In genomic region chr18:45275367-45276113, GRCh38 we compare ENCODE assay signal across 8 cellular contexts.
A peak's percentile ranks its signal among the peaks of the same experiment; 100 is the strongest.
DNase-seq lines count a peak whose midpoint lies in the region; ATAC-seq and TF ChIP-seq lines count a peak whose summit lies in the region.

No MANE protein-coding gene starts in this region.

- POLR2A ChIA-PET in AG04449 (lab: Yijun Ruan, JAX), result no interaction called here

- intact Hi-C loops in posterior vena cava (cut with DNase I), result no loop called here

- CTCF ChIA-PET in AG04449 (lab: Yijun Ruan, JAX), result interaction anchor here (0.6 to 2.2 kb wide), 19 partner anchors 9 to 586 kb away, joined by 3 to 9 read pairs (median 4); no protein-coding TSS in a partner anchor
- CTCF ChIA-PET in activated CD8-positive, alpha-beta memory T cell treated with anti-CD3 and anti-CD28 coated beads, Interleukin-2, amount 10 ng/mL, durations not matched to agents 7 days and 5 days (lab: Charles Lee), result interaction anchor here (0.9 to 2.1 kb wide), 6 partner anchors 9 to 110 kb away, joined by 3 to 5 read pairs (median 4); no protein-coding TSS in a partner anchor

- TF ChIP-seq CTCF in AG04449 (IDR thresholded peaks at IDR 0.05; ENCODE audit: insufficient read depth, low read length, missing control alignments) (peak; percentile 35), GM13976 (IDR thresholded peaks at IDR 0.05; ENCODE audit: borderline replicate concordance, control extremely low read depth, extremely low read depth, insufficient read depth, missing control alignments) (peak; percentile 46)

- H3K9me3 Mint-ChIP-seq in activated CD8-positive, alpha-beta memory T cell treated with anti-CD3 and anti-CD28 coated beads, Interleukin-2, amount 10 ng/mL, durations not matched to agents 7 days and 5 days (ENCODE audit: low read depth), result peaks cover 3% of the 10 kb centered on the region

- no peaks in the 10 kb centered on the region for H3K4me1 Mint-ChIP-seq in activated CD8-positive, alpha-beta memory T cell treated with anti-CD3 and anti-CD28 coated beads, Interleukin-2, amount 10 ng/mL, durations not matched to agents 7 days and 5 days

- no peak overlapping the region for H3K4me3 ChIP-seq in AG04449 (ENCODE audit: low read depth, low read length)

- no peak overlapping the region for H3K27ac Mint-ChIP-seq in activated CD8-positive, alpha-beta memory T cell treated with anti-CD3 and anti-CD28 coated beads, Interleukin-2, amount 10 ng/mL, durations not matched to agents 7 days and 5 days

- H3K27me3 Mint-ChIP-seq in activated CD8-positive, alpha-beta memory T cell treated with anti-CD3 and anti-CD28 coated beads, Interleukin-2, amount 10 ng/mL, durations not matched to agents 7 days and 5 days, result peaks cover 8% of the 10 kb centered on the region

- H3K36me3 Mint-ChIP-seq in activated CD8-positive, alpha-beta memory T cell treated with anti-CD3 and anti-CD28 coated beads, Interleukin-2, amount 10 ng/mL, durations not matched to agents 7 days and 5 days, result no peaks in the 10 kb centered on the region

- in situ Hi-C loops in GM13976 (cut with MboI; ENCODE audit: low sequenced_read_pairs, unreplicated experiment), result no loop called here

- no peak for ATAC-seq in HG02623 (IDR thresholded peaks at IDR 0.05; ENCODE audit: unreplicated experiment)
- ATAC-seq in activated CD8-positive, alpha-beta memory T cell treated with anti-CD3 and anti-CD28 coated beads, Interleukin-2, amount 10 ng/mL, durations not matched to agents 7 days and 5 days, result no peak

- H3K4me3 Mint-ChIP-seq in activated CD8-positive, alpha-beta memory T cell treated with anti-CD3 and anti-CD28 coated beads, Interleukin-2, amount 10 ng/mL, durations not matched to agents 7 days and 5 days, result no peak overlapping the region

- DNase-seq in AG04449 (ENCODE audit: low read depth, low spot score), result no peak
- DNase-seq in GM13976 (ENCODE audit: low spot score), result no peak
- peak; percentile 56 for DNase-seq in RPMI8226
- peak; percentile 18 for DNase-seq in germinal center (ENCODE audit: low spot score)
- DNase-seq in A172 (ENCODE audit: low spot score), result no peak
- DNase-seq in activated CD8-positive, alpha-beta memory T cell treated with anti-CD3 and anti-CD28 coated beads, Interleukin-2, amount 10 ng/mL, durations not matched to agents 7 days and 5 days, result no peak
- no peak for DNase-seq in posterior vena cava (ENCODE audit: low spot score)

Comparison
In these comparisons a context has a peak if more than half of its experiments do, and no peak if none do; other contexts are left out.
1. DNase-seq: peak in RPMI8226 (single experiment) and germinal center (single experiment); none in AG04449 (single experiment), GM13976 (single experiment), A172 (single experiment), activated CD8-positive, alpha-beta memory T cell treated with anti-CD3 and anti-CD28 coated beads, Interleukin-2, amount 10 ng/mL, durations not matched to agents 7 days and 5 days (single experiment) and posterior vena cava (single experiment).